In genomic region chr14:67532998-67533753, GRCh38 we compare ENCODE assay signal across 8 cellular contexts. TPM values are rescaled to one million over a fixed set of nuclear protein-coding genes. Genes with fewer than 3 reads are reported as not detected.
DNase-seq lines count a peak whose midpoint lies in the region; ATAC-seq and TF ChIP-seq lines count a peak whose summit lies in the region.

Gene PLEKHH1, plus strand, starts transcription at chr14:67533290. Its CDS starts 8,578 bp downstream, at chr14:67541868.

- no peak within 1 kb of the TSS for H2AFZ ChIP-seq in H9 (ENCODE audit: low read length)

- H3K14ac ChIP-seq in H9 (ENCODE audit: insufficient read depth, low read length) = peak within 1 kb of the TSS; percentile 46

- H3K4me1 ChIP-seq in H9 (ENCODE audit: insufficient read depth, low read length) = peaks cover 1% of the 10 kb centered on the region; the same call in 1 of the 2 replicates

- no peaks in the 10 kb centered on the region for H3K27me3 ChIP-seq in H9 (ENCODE audit: insufficient read depth, low read length)

- peak within 1 kb of the TSS; percentile 84 to 91 for H3K4me3 Mint-ChIP-seq in H9

- peaks cover 3% of the 10 kb centered on the region; the same call in 1 of the 2 replicates for H3K27me3 Mint-ChIP-seq in H9 (ENCODE audit: low read depth)

- no peak within 1 kb of the TSS for H4K8ac ChIP-seq in H9 (replicated peaks; ENCODE audit: insufficient read length, low read depth, low read length)

- H2AK5ac ChIP-seq in H9 (ENCODE audit: insufficient read length, low read length) = no peak within 1 kb of the TSS

- H3K4me1 Mint-ChIP-seq in H9 = peaks cover 18 to 28% of the 10 kb centered on the region in 2 experiments

- H3K56ac ChIP-seq in H9 (ENCODE audit: insufficient read length, low read depth, low read length) = no peak within 1 kb of the TSS

- H3K79me1 ChIP-seq in H9 (ENCODE audit: insufficient read depth, low read depth, low read length, poor library complexity, severe bottlenecking) = no peaks in the 10 kb centered on the region

- no peak within 1 kb of the TSS for H2BK20ac ChIP-seq in H9 (ENCODE audit: low read depth, low read length, poor library complexity, severe bottlenecking)

- peak within 1 kb of the TSS; percentile 70 for H3K4me2 ChIP-seq in H9 (ENCODE audit: insufficient read depth, insufficient read length, low read length)

- no peak within 1 kb of the TSS for H3K27ac ChIP-seq in H9 (ENCODE audit: insufficient read length, low read depth, low read length)

- no peak within 1 kb of the TSS for H4K5ac ChIP-seq in H9 (ENCODE audit: insufficient read length, low read depth, low read length)

- peak within 1 kb of the TSS; percentile 57 for H3K4me3 ChIP-seq in choroid plexus epithelial cell (ENCODE audit: low read depth, low read length)

- WGBS in H9 (ENCODE audit: extremely low coverage, insufficient read length, low lambda C conversion rate) = no CpG with 5 or more reads among the region's 86 CpGs

- peak within 1 kb of the TSS in 2 of 3 experiments; percentile 35 to 96; a peak in 3 of 7 replicates for H3K27ac Mint-ChIP-seq in H9

- H3K9me3 ChIP-seq in H9 (ENCODE audit: control insufficient read depth, low read depth, low read length) = no peaks in the 10 kb centered on the region

- H3K18ac ChIP-seq in H9 (ENCODE audit: insufficient read length, low read depth, low read length) = peak within 1 kb of the TSS; percentile 19

- no peaks in the 10 kb centered on the region for H4K20me1 ChIP-seq in H9 (ENCODE audit: control insufficient read depth, insufficient read depth, insufficient read length)

- H3K23ac ChIP-seq in H9 (ENCODE audit: insufficient read length, low read depth, low read length) = no peak within 1 kb of the TSS

- no peaks in the 10 kb centered on the region for H3K79me2 ChIP-seq in H9 (ENCODE audit: insufficient read depth, low read length)

- H2BK5ac ChIP-seq in H9 (ENCODE audit: insufficient read length, low read length) = no peak within 1 kb of the TSS

- TF ChIP-seq CTCF in H9 (conservative IDR thresholded peaks at IDR 0.05) = peak; percentile 47; the same call in 2 of the 3 replicates
- TF ChIP-seq CTCF in choroid plexus epithelial cell (conservative IDR thresholded peaks at IDR 0.05; ENCODE audit: low read depth, low read length) = no peak

- peak within 1 kb of the TSS; percentile 53 for H3K9ac ChIP-seq in H9 (ENCODE audit: extremely low read depth, insufficient read length, low read length)

- no peak within 1 kb of the TSS for H4K91ac ChIP-seq in H9 (ENCODE audit: insufficient read length, low read depth, low read length)

- no peak within 1 kb of the TSS for H3K4ac ChIP-seq in H9 (ENCODE audit: low read depth, low read length)

- no peaks in the 10 kb centered on the region for H3K9me3 Mint-ChIP-seq in H9

- ATAC-seq in HG03439 (IDR thresholded peaks at IDR 0.05; ENCODE audit: unreplicated experiment) = no peak

- H2BK120ac ChIP-seq in H9 (ENCODE audit: low read depth, low read length, poor library complexity, severe bottlenecking) = no peak within 1 kb of the TSS

- no peak within 1 kb of the TSS for H2BK12ac ChIP-seq in H9 (ENCODE audit: insufficient read length, low read depth, low read length)

- no peaks in the 10 kb centered on the region; a peak in 2 of 7 replicates for H3K36me3 Mint-ChIP-seq in H9 (ENCODE audit: insufficient read depth in 1 of 3, low read depth in 3 of 3)

- DNase-seq in COLO668 (lab: John Stamatoyannopoulos, UW; ENCODE audit: unreplicated experiment) (peak; percentile 89), H9 (peak; percentile 83), NCI-H2081 (lab: John Stamatoyannopoulos, UW) (peak; percentile 78 to 87), choroid plexus epithelial cell (ENCODE audit: low read depth) (peak; percentile 61), kidney tubule cell (ENCODE audit: low spot score) (peak; percentile 91)
- DNase-seq in activated CD4-positive, alpha-beta T cell treated with anti-CD3 and anti-CD28 coated beads for 1 hour = peak; percentile 23
- DNase-seq in stimulated activated CD4-positive, alpha-beta T cell treated with anti-CD3 and anti-CD28 coated beads, Interleukin-15, amount 100 ng/mL, for 48 hours (ENCODE audit: low read depth in 2 of 2) = peak; percentile 42 to 58

- H3T11ph ChIP-seq in H9 (ENCODE audit: low read length) = no peak within 1 kb of the TSS

- H2BK15ac ChIP-seq in H9 (ENCODE audit: low read depth, low read length) = no peak within 1 kb of the TSS

- peaks cover 4% of the 10 kb centered on the region for H3K23me2 ChIP-seq in H9 (ENCODE audit: insufficient read length, low read depth, low read length, poor library complexity, severe bottlenecking)

RNA-seq across cellular contexts. Expression of gene PLEKHH1, which starts in this region (rescaled TPM):
- 26.9 and 35.3 TPM in 2 replicates for total RNA-seq in H9 (2021)

Comparison
In these comparisons a context has a peak if more than half of its experiments do, and no peak if none do; other contexts are left out.
1. DNase-seq: peak in every context shown above with its lines; median percentile 91 in kidney tubule cell; 89 in COLO668; 83 in H9; 82 in NCI-H2081; 61 in choroid plexus epithelial cell; 50 in stimulated activated CD4-positive, alpha-beta T cell treated with anti-CD3 and anti-CD28 coated beads, Interleukin-15, amount 100 ng/mL, for 48 hours; 23 in activated CD4-positive, alpha-beta T cell treated with anti-CD3 and anti-CD28 coated beads for 1 hour.